Comparison of ENCODE assay signal across 1 cellular context in genomic region chr5:139789116-139789844, GRCh38.
TF ChIP-seq lines count a peak whose summit lies in the region.

No MANE protein-coding gene starts in this region.

TF ChIP-seq in H1, 55 proteins besides CTCF, POLR2A, EP300 and RAD21 (continued from another document):
- no peak for TF ChIP-seq YY1 (IDR thresholded peaks at IDR 0.05; ENCODE audit: low read depth, low read length)
- no peak for TF ChIP-seq CHD2 (IDR thresholded peaks at IDR 0.05; ENCODE audit: low read length)
- no peak for TF ChIP-seq POU5F1 (IDR thresholded peaks at IDR 0.05; ENCODE audit: low read depth, low read length)
- TF ChIP-seq USF2 (IDR thresholded peaks at IDR 0.05; ENCODE audit: low read length): no peak
- TF ChIP-seq PHF8 (conservative IDR thresholded peaks at IDR 0.05; ENCODE audit: low read depth, low read length): no peak
- TF ChIP-seq CREB1 (IDR thresholded peaks at IDR 0.05): no peak
- no peak for TF ChIP-seq SIN3A (conservative IDR thresholded peaks at IDR 0.05 in 1 of 2, IDR thresholded peaks at IDR 0.05 in 1 of 2; ENCODE audit: low read depth in 1 of 2, low read length in 2 of 2)
- TF ChIP-seq GTF2F1 (IDR thresholded peaks at IDR 0.05; ENCODE audit: borderline replicate concordance, low read depth, low read length): no peak
- no peak for TF ChIP-seq TBP (IDR thresholded peaks at IDR 0.05; ENCODE audit: low read depth, low read length)
- no peak for TF ChIP-seq JUN (IDR thresholded peaks at IDR 0.05; ENCODE audit: low read depth, low read length)
